In the genomic region with DNA sequence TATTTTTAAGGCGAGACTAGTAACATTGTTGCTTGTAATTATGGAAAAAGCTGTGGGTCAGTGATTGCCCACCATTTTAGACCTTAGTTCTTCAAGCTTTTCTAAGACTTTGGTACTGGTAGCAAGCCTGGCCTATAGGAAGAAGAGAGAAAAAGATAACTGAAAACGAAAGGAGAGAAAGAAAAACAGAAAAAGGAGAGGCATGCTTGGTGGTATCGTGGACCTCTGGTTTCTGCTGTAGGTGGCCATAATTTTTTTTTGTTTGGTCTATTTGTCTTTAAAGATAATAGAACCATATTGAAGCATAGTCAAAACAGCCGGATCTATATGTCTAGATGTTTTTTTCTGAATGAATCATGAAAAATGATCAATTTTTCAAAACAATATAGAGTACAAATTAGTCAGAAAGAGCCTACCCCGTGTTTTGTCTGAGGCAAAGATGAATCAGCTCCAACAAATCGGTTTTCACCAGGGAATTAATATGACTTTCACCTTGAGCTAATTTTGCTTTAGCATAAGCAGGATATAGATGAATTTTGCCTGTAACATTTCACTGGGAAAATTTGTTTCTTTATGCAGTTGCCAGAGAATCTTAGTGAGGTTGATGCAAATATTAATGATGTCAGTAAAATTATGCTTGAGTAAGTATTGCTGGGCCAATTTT, we compare ENCODE assay signal across 22 cellular contexts. TPM values are rescaled to one million over a fixed set of nuclear protein-coding genes. Genes with fewer than 3 reads are reported as not detected.
DNase-seq lines count a peak whose midpoint lies in the region; ATAC-seq, FAIRE-seq and TF ChIP-seq lines count a peak whose summit lies in the region.
"Had no signal": no experiment of that assay in that cellular context is flagged by ENCODE, and none has a peak within 500 bp of the region (broad histone marks: within the 10 kb centered on the region; RNA-seq: fewer than 3 reads in every experiment).

No MANE protein-coding gene starts in this region.

- H3F3A ChIP-seq in GM23248 (ENCODE audit: insufficient read depth) (no peaks in the 10 kb centered on the region), PC-3 (ENCODE audit: low read length, unreplicated experiment) (peaks cover 3% of the 10 kb centered on the region)

- dilution Hi-C loops in endothelial cell of umbilical vein (cut with MboI; ENCODE audit: extremely low pct_ligation_motif_present, low sequenced_read_pairs), result no loop called here

- peak; percentile 28 for DNase-seq in GM23248
- peak; percentile 25 for DNase-seq in PC-3
- peak; percentile 60 for DNase-seq in endothelial cell of umbilical vein (ENCODE audit: low read depth, low spot score)
- no peak for DNase-seq in colonic mucosa
- DNase-seq in activated CD8-positive, alpha-beta T cell treated with anti-CD3 and anti-CD28 coated beads, Interleukin-2, amount 10 ng/mL, durations not matched to agents 7 days and 5 days, result no peak
- DNase-seq: DMS79 treated with DMSO at 0.1 percent for 48 hours, Karpas-422, MM.1S, NCI-H1105, NCI-H2081, NCI-H2171 treated with DMSO at 0.1 percent for 48 hours, NCI-H748 treated with DMSO at 0.1 percent for 48 hours, SHP77, T-cell had no signal

- H3K79me2 ChIP-seq in GM23248 (ENCODE audit: insufficient read depth), result no peaks in the 10 kb centered on the region
- H3K79me2 ChIP-seq in PC-3 (ENCODE audit: low read length), result no peaks in the 10 kb centered on the region
- H3K79me2 ChIP-seq in endothelial cell of umbilical vein (ENCODE audit: control insufficient read depth, insufficient read depth, low read length), result peaks cover 4% of the 10 kb centered on the region

- 0 out of 2 replicates have a peak overlapping the region, but pooled peaks have one; percentile 1 for H3K4me3 ChIP-seq in GM23248
- H3K4me3 ChIP-seq in PC-3 (ENCODE audit: low read length), result no peak overlapping the region
- peak overlapping the region in 1 of 3 experiments; percentile 20 for H3K4me3 ChIP-seq in endothelial cell of umbilical vein (replicated peaks in 1 of 3; ENCODE audit: insufficient read depth in 1 of 3, low read depth in 1 of 3, low read length in 3 of 3)
- H3K4me3 ChIP-seq in skeletal muscle satellite cell (ENCODE audit: low read length), result peak overlapping the region; percentile 59
- H3K4me3 ChIP-seq in colonic mucosa, result no peak overlapping the region
- H3K4me3 ChIP-seq: SK-N-MC had no signal

- CTCF ChIA-PET in PC-3 (lab: Charles Lee), result no interaction called here
- CTCF ChIA-PET in endothelial cell of umbilical vein (lab: Charles Lee), result interaction anchor here (0.9 to 2.2 kb wide), 3 partner anchors 8 to 46 kb away, joined by 4 to 5 read pairs (median 4); partner anchors contain the start of gene CCDC85A
- CTCF ChIA-PET in activated CD8-positive, alpha-beta T cell treated with anti-CD3 and anti-CD28 coated beads, Interleukin-2, amount 10 ng/mL, durations not matched to agents 7 days and 5 days (lab: Charles Lee), result no interaction called here

- POLR2A ChIA-PET in PC-3 (lab: Charles Lee; ENCODE audit: unreplicated experiment), result no interaction called here
- POLR2A ChIA-PET in endothelial cell of umbilical vein (lab: Charles Lee), result no interaction called here
- POLR2A ChIA-PET in activated CD8-positive, alpha-beta T cell treated with anti-CD3 and anti-CD28 coated beads, Interleukin-2, amount 10 ng/mL, durations not matched to agents 7 days and 5 days (lab: Charles Lee), result no interaction called here

- H2AFZ ChIP-seq in GM23248 (no peak overlapping the region), PC-3 (ENCODE audit: low read length) (no peak overlapping the region), endothelial cell of umbilical vein (ENCODE audit: low read depth, low read length) (peak overlapping the region; percentile 56)

- intact Hi-C loops in PC-3 (cut with micrococcal nuclease), result loop anchor here (1.0 to 5.0 kb wide), 3 partner anchors 10 to 353 kb away; no protein-coding TSS in a partner anchor
- intact Hi-C loops in endothelial cell of umbilical vein (cut with micrococcal nuclease), result no loop called here
- intact Hi-C loops in colonic mucosa (cut with DNase I), result no loop called here

- H3K4me2 ChIP-seq in GM23248 (ENCODE audit: unreplicated experiment) (no peak overlapping the region), PC-3 (ENCODE audit: low read length) (peak overlapping the region; percentile 74), endothelial cell of umbilical vein (ENCODE audit: insufficient read depth, low read length) (peak overlapping the region; percentile 77), skeletal muscle satellite cell (ENCODE audit: low read length) (peak overlapping the region; percentile 84)

- no peak overlapping the region for H3K4me3 Mint-ChIP-seq in activated CD8-positive, alpha-beta T cell treated with anti-CD3 and anti-CD28 coated beads, Interleukin-2, amount 10 ng/mL, durations not matched to agents 7 days and 5 days
- H3K4me3 Mint-ChIP-seq: CD14-positive monocyte, IgD-negative memory B cell, T-cell had no signal

- H3K4me1 Mint-ChIP-seq in activated CD8-positive, alpha-beta T cell treated with anti-CD3 and anti-CD28 coated beads, Interleukin-2, amount 10 ng/mL, durations not matched to agents 7 days and 5 days (ENCODE audit: low read depth), result no peaks in the 10 kb centered on the region
- H3K4me1 Mint-ChIP-seq: CD14-positive monocyte, IgD-negative memory B cell, T-cell had no signal

- TF ChIP-seq CTCF in PC-3 (conservative IDR thresholded peaks at IDR 0.05; ENCODE audit: low read depth, low read length) (no peak), endothelial cell of umbilical vein (IDR thresholded peaks at IDR 0.05; ENCODE audit: extremely low read depth in 1 of 2, insufficient read depth in 1 of 2, low read depth in 1 of 2, low read length in 2 of 2) (no peak), colonic mucosa (IDR thresholded peaks at IDR 0.05) (no peak)

- H3K9me3 Mint-ChIP-seq in activated CD8-positive, alpha-beta T cell treated with anti-CD3 and anti-CD28 coated beads, Interleukin-2, amount 10 ng/mL, durations not matched to agents 7 days and 5 days (ENCODE audit: insufficient read depth), result no peaks in the 10 kb centered on the region

- H4K20me1 ChIP-seq in GM23248 (ENCODE audit: insufficient read depth), result no peaks in the 10 kb centered on the region
- no peaks in the 10 kb centered on the region for H4K20me1 ChIP-seq in PC-3 (ENCODE audit: low read length)
- H4K20me1 ChIP-seq in endothelial cell of umbilical vein (replicated peaks; ENCODE audit: control insufficient read depth, extremely low read depth, insufficient read depth, low read length), result no peaks in the 10 kb centered on the region

- ATAC-seq in PC-3 (no peak; the same call in 1 of the 2 replicates), GM21717 (IDR thresholded peaks at IDR 0.05; ENCODE audit: unreplicated experiment) (no peak)
- ATAC-seq in activated CD8-positive, alpha-beta T cell treated with anti-CD3 and anti-CD28 coated beads, Interleukin-2, amount 10 ng/mL, durations not matched to agents 7 days and 5 days, result no peak
- ATAC-seq: T-cell had no signal

- no peak overlapping the region for H3K27ac Mint-ChIP-seq in activated CD8-positive, alpha-beta T cell treated with anti-CD3 and anti-CD28 coated beads, Interleukin-2, amount 10 ng/mL, durations not matched to agents 7 days and 5 days
- H3K27ac Mint-ChIP-seq: CD14-positive monocyte, IgD-negative memory B cell, T-cell had no signal

- BruUV-seq in PC-3 (replicated peaks; lab: Mats Ljungman, UMichigan), result no TSS peak
- TSS peak; percentile 78 for BruUV-seq in endothelial cell of umbilical vein (replicated peaks; lab: Mats Ljungman, UMichigan)

- no peaks in the 10 kb centered on the region for H3K27me3 ChIP-seq in GM23248 (replicated peaks; ENCODE audit: insufficient read depth)
- H3K27me3 ChIP-seq in PC-3 (ENCODE audit: low read length), result 0 out of 2 replicates have a peak, but pooled peaks cover 5% of the 10 kb centered on the region
- no peaks in the 10 kb centered on the region for H3K27me3 ChIP-seq in endothelial cell of umbilical vein (ENCODE audit: control insufficient read depth in 2 of 2, insufficient read depth in 2 of 2, low read length in 2 of 2)
- H3K27me3 ChIP-seq in skeletal muscle satellite cell (ENCODE audit: control insufficient read depth, insufficient read depth, low read length), result no peaks in the 10 kb centered on the region
- H3K27me3 ChIP-seq in colonic mucosa, result no peaks in the 10 kb centered on the region

- TF ChIP-seq POLR2A in endothelial cell of umbilical vein (IDR thresholded peaks at IDR 0.05; ENCODE audit: low read depth, low read length), result no peak

- H3K9me2 ChIP-seq in GM23248 (ENCODE audit: insufficient read depth), result no peaks in the 10 kb centered on the region
- no peaks in the 10 kb centered on the region for H3K9me2 ChIP-seq in PC-3 (replicated peaks; ENCODE audit: low read length)

- H3K9ac ChIP-seq in GM23248, result no peak overlapping the region
- no peak overlapping the region for H3K9ac ChIP-seq in PC-3 (ENCODE audit: low read length)
- H3K9ac ChIP-seq in endothelial cell of umbilical vein (replicated peaks; ENCODE audit: extremely low read depth, insufficient read depth, low read length), result peak overlapping the region; percentile 34
- H3K9ac ChIP-seq in skeletal muscle satellite cell (ENCODE audit: low read depth, low read length), result peak overlapping the region; percentile 80
- no peak overlapping the region for H3K9ac ChIP-seq in colonic mucosa (ENCODE audit: low read depth in 2 of 2, low read length in 2 of 2)

- in situ Hi-C loops in GM23248 (cut with MboI), result no loop called here

- no peaks in the 10 kb centered on the region for H3K36me3 ChIP-seq in GM23248 (ENCODE audit: low read depth)
- H3K36me3 ChIP-seq in PC-3 (ENCODE audit: low read depth, low read length), result no peaks in the 10 kb centered on the region
- no peaks in the 10 kb centered on the region for H3K36me3 ChIP-seq in endothelial cell of umbilical vein (ENCODE audit: control insufficient read depth in 2 of 2, extremely low read depth in 1 of 2, insufficient read depth in 2 of 2, low read length in 2 of 2)
- H3K36me3 ChIP-seq in skeletal muscle satellite cell (ENCODE audit: insufficient read depth, low read length), result no peaks in the 10 kb centered on the region
- no peaks in the 10 kb centered on the region for H3K36me3 ChIP-seq in colonic mucosa

- H3K9me3 ChIP-seq in GM23248 (ENCODE audit: low read depth), result no peaks in the 10 kb centered on the region
- no peaks in the 10 kb centered on the region for H3K9me3 ChIP-seq in PC-3 (ENCODE audit: low read length)
- H3K9me3 ChIP-seq in endothelial cell of umbilical vein (replicated peaks; ENCODE audit: control insufficient read depth, insufficient read depth, low read length), result no peaks in the 10 kb centered on the region
- H3K9me3 ChIP-seq in skeletal muscle satellite cell (replicated peaks; ENCODE audit: low read length), result no peaks in the 10 kb centered on the region
- no peaks in the 10 kb centered on the region for H3K9me3 ChIP-seq in colonic mucosa

- peak; percentile 33 for FAIRE-seq in endothelial cell of umbilical vein (lab: Jason Lieb, UNC)
- FAIRE-seq: G401.6 had no signal

- H3K27me3 Mint-ChIP-seq in activated CD8-positive, alpha-beta T cell treated with anti-CD3 and anti-CD28 coated beads, Interleukin-2, amount 10 ng/mL, durations not matched to agents 7 days and 5 days (ENCODE audit: low read depth), result no peaks in the 10 kb centered on the region
- H3K27me3 Mint-ChIP-seq: IgD-negative memory B cell, T-cell had no signal

- WGBS in GM23248 (ENCODE audit: low coverage in 1 of 2, low lambda C conversion rate in 2 of 2, missing lambda C conversion rate in 2 of 2), 2 experiments, result 31 to 33% methylated on average over 6 of the region's 6 CpGs

- no peaks in the 10 kb centered on the region for H3K9me1 ChIP-seq in endothelial cell of umbilical vein (replicated peaks; ENCODE audit: control insufficient read depth, extremely low read depth, insufficient read depth, low read length)

- peaks cover 15% of the 10 kb centered on the region; the same call in 1 of the 2 replicates for H3K4me1 ChIP-seq in GM23248 (ENCODE audit: insufficient read depth)
- peaks cover 31% of the 10 kb centered on the region for H3K4me1 ChIP-seq in PC-3 (ENCODE audit: insufficient read depth, low read length)
- H3K4me1 ChIP-seq in endothelial cell of umbilical vein (ENCODE audit: control insufficient read depth, extremely low read depth, insufficient read depth, low read length), result peaks cover 32% of the 10 kb centered on the region
- H3K4me1 ChIP-seq in skeletal muscle satellite cell (ENCODE audit: control insufficient read depth, insufficient read depth, low read length), result peaks cover 80% of the 10 kb centered on the region
- H3K4me1 ChIP-seq in colonic mucosa, result no peaks in the 10 kb centered on the region

- H3K27ac ChIP-seq in GM23248 (peak overlapping the region; percentile 14; the same call in 1 of the 2 replicates), PC-3 (ENCODE audit: low read length) (peak overlapping the region; percentile 49), endothelial cell of umbilical vein (ENCODE audit: insufficient read depth, low read depth, low read length) (peak overlapping the region; percentile 75), colonic mucosa (no peak overlapping the region)
- H3K27ac ChIP-seq: SK-N-MC had no signal

- no peaks in the 10 kb centered on the region for H3K36me3 Mint-ChIP-seq in activated CD8-positive, alpha-beta T cell treated with anti-CD3 and anti-CD28 coated beads, Interleukin-2, amount 10 ng/mL, durations not matched to agents 7 days and 5 days (ENCODE audit: low read depth)
- H3K36me3 Mint-ChIP-seq: CD14-positive monocyte, IgD-negative memory B cell, T-cell had no signal

RNA-seq across cellular contexts. Expression of gene CCDC85A, which starts 45.7 kb away (rescaled TPM):
- total RNA-seq in GM23248 (2014; rRNA removed; shearing (Covaris generic)), result 4.2 and 9.9 TPM in 2 replicates
- polyA plus RNA-seq in GM23248 (2016; fragmentation: Nextera tagmentation; extraction: Ambion mirVana) (1.6 TPM in 2 replicates), endothelial cell of umbilical vein (5.1 and 6.0 TPM in 2 replicates)
- total RNA-seq in PC-3 (2014; rRNA removed) (1.1 and 2.0 TPM in 2 replicates), endothelial cell of umbilical vein (10.4 and 16.9 TPM in 2 replicates), colonic mucosa (under 1 TPM; 0.40 to 0.42 TPM)
- 5.5 and 7.1 TPM in 2 replicates for polyA plus RNA-seq in endothelial cell of umbilical vein (2011; cell fraction: cytosol; rRNA removed)
- 8.0 and 8.8 TPM in 2 replicates for polyA plus RNA-seq in endothelial cell of umbilical vein (2011; cell fraction: nucleus; rRNA removed)
- polyA plus RNA-seq in endothelial cell of umbilical vein (2012), result 5.5 and 9.0 TPM in 2 replicates
- 10.1 and 12.0 TPM in 2 replicates for polyA minus RNA-seq in endothelial cell of umbilical vein
- not detected for polyA minus RNA-seq in endothelial cell of umbilical vein (2011; cell fraction: cytosol; rRNA and poly(A)+ RNA removed)
- polyA minus RNA-seq in endothelial cell of umbilical vein (2011; cell fraction: nucleus; rRNA and poly(A)+ RNA removed), result 22.0 and 38.6 TPM in 2 replicates
- 0.76 and 2.0 TPM in 2 replicates for total RNA-seq in skeletal muscle satellite cell (2012; rRNA removed)
- not detected for total RNA-seq in activated CD8-positive, alpha-beta T cell treated with anti-CD3 and anti-CD28 coated beads, Interleukin-2, amount 10 ng/mL, durations not matched to agents 7 days and 5 days
- total RNA-seq: OCI-LY7, T-cell had no signal
- polyA plus RNA-seq: AG04450, CD14-positive monocyte had no signal

Comparison
In these comparisons a context has a peak if more than half of its experiments do, and no peak if none do; other contexts are left out.
1. DNase-seq: peak in GM23248 (single experiment), PC-3 (single experiment) and endothelial cell of umbilical vein (single experiment); none in colonic mucosa (single experiment) and activated CD8-positive, alpha-beta T cell treated with anti-CD3 and anti-CD28 coated beads, Interleukin-2, amount 10 ng/mL, durations not matched to agents 7 days and 5 days (single experiment).
2. H3K4me3 ChIP-seq: peak in GM23248 (single experiment) and skeletal muscle satellite cell (single experiment); none in PC-3 (single experiment) and colonic mucosa (single experiment).
3. H3K9ac ChIP-seq: peak in endothelial cell of umbilical vein (single experiment) and skeletal muscle satellite cell (single experiment); none in GM23248 (single experiment), PC-3 (single experiment) and colonic mucosa (0 of 2).